In the genomic region with DNA sequence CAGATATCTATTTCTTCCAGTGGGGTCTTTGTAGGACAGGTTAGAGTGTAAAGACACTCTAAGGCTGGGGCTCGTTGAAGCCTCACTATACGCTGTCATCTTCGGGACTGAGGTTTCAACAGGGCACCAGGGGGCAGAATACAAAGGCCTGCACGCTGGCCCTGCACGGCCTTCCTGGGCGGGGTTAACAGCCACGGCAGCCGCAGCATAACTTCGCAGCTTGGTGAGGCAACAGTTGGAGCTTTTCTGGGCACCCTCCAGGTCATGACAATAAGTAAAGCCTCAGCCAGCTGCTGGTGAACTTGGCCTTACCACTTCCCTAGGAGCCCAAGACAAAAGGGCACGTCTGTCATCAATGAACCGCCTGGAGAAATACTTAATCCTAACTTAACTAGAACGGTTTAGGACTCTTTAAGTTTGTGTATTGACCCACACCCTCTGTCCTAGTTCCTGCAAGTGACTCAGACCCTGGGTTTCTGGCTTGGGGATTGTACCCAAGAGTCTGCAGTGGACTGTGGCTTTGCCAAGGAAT, we compare ENCODE assay signal across 1 cellular context.
TF ChIP-seq lines count a peak whose summit lies in the region.

No MANE protein-coding gene starts in this region.

TF ChIP-seq in HepG2, 621 proteins besides CTCF, POLR2A, EP300 and RAD21 (continued from another document and continues in another):
- TF ChIP-seq MTA1 (CRISPR knock-in tag; IDR thresholded peaks at IDR 0.05; ENCODE audit: borderline replicate concordance): no peak
- TF ChIP-seq ZNF253 (CRISPR knock-in tag; IDR thresholded peaks at IDR 0.05; ENCODE audit: borderline replicate concordance): no peak
- TF ChIP-seq AGO1 (IDR thresholded peaks at IDR 0.05; ENCODE audit: low read depth, low read length, poor library complexity, severe bottlenecking): no peak
- no peak for TF ChIP-seq ARHGAP35 (CRISPR knock-in tag; IDR thresholded peaks at IDR 0.05; ENCODE audit: borderline replicate concordance)
- no peak for TF ChIP-seq ZNF766 (CRISPR knock-in tag; IDR thresholded peaks at IDR 0.05; ENCODE audit: borderline replicate concordance)
- no peak for TF ChIP-seq ZFYVE20 (CRISPR knock-in tag; IDR thresholded peaks at IDR 0.05; ENCODE audit: borderline replicate concordance, low read depth)
- no peak for TF ChIP-seq CREB1 (IDR thresholded peaks at IDR 0.05)
- no peak for TF ChIP-seq CREB1 (CRISPR knock-in tag; IDR thresholded peaks at IDR 0.05)
- TF ChIP-seq NCOA2 (CRISPR knock-in tag; IDR thresholded peaks at IDR 0.05): peak; percentile 19; the same call in 1 of the 2 replicates
- TF ChIP-seq ZNF33A (CRISPR knock-in tag; IDR thresholded peaks at IDR 0.05; ENCODE audit: borderline replicate concordance): no peak
- TF ChIP-seq ZNF749 (CRISPR knock-in tag; IDR thresholded peaks at IDR 0.05; ENCODE audit: borderline replicate concordance): no peak
- TF ChIP-seq KDM5A (IDR thresholded peaks at IDR 0.05; ENCODE audit: borderline replicate concordance, low read length): no peak
- no peak for TF ChIP-seq ZNF350 (CRISPR knock-in tag; IDR thresholded peaks at IDR 0.05; ENCODE audit: borderline replicate concordance, low read depth)
- no peak for TF ChIP-seq SMAD3 (CRISPR knock-in tag; IDR thresholded peaks at IDR 0.05)
- peak; percentile 68; the same call in 1 of the 2 replicates for TF ChIP-seq HDAC2 (CRISPR knock-in tag; IDR thresholded peaks at IDR 0.05)
- TF ChIP-seq CHCHD3 (CRISPR knock-in tag; IDR thresholded peaks at IDR 0.05): no peak
- TF ChIP-seq SP4 (CRISPR knock-in tag; IDR thresholded peaks at IDR 0.05): no peak
- TF ChIP-seq HBP1 (CRISPR knock-in tag; IDR thresholded peaks at IDR 0.05; ENCODE audit: low read depth): no peak
- no peak for TF ChIP-seq ZNF274 (CRISPR knock-in tag; IDR thresholded peaks at IDR 0.05)
- no peak for TF ChIP-seq SRSF9 (IDR thresholded peaks at IDR 0.05; ENCODE audit: borderline replicate concordance, insufficient read depth, low read depth, low read length, poor library complexity, severe bottlenecking)
- TF ChIP-seq CCDC6 (CRISPR knock-in tag; IDR thresholded peaks at IDR 0.05): no peak
- TF ChIP-seq NFIB (CRISPR knock-in tag; IDR thresholded peaks at IDR 0.05; ENCODE audit: borderline replicate concordance): no peak
- TF ChIP-seq HOXA7 (CRISPR knock-in tag; IDR thresholded peaks at IDR 0.05): no peak
- TF ChIP-seq GATA4 (IDR thresholded peaks at IDR 0.05; ENCODE audit: borderline replicate concordance, low read depth): no peak
- TF ChIP-seq JUNB (CRISPR knock-in tag; IDR thresholded peaks at IDR 0.05; ENCODE audit: borderline replicate concordance): no peak
- no peak for TF ChIP-seq SIX1 (CRISPR knock-in tag; IDR thresholded peaks at IDR 0.05; ENCODE audit: borderline replicate concordance)
- TF ChIP-seq RCOR2 (CRISPR knock-in tag; IDR thresholded peaks at IDR 0.05): no peak
- TF ChIP-seq, protein P1, sequence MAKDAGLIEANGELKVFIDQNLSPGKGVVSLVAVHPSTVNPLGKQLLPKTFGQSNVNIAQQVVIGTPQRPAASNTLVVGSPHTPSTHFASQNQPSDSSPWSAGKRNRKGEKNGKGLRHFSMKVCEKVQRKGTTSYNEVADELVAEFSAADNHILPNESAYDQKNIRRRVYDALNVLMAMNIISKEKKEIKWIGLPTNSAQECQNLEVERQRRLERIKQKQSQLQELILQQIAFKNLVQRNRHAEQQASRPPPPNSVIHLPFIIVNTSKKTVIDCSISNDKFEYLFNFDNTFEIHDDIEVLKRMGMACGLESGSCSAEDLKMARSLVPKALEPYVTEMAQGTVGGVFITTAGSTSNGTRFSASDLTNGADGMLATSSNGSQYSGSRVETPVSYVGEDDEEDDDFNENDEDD (CRISPR knock-in tag; IDR thresholded peaks at IDR 0.05; ENCODE audit: borderline replicate concordance): no peak; the same call in 1 of the 2 replicates
- TF ChIP-seq KLF13 (CRISPR knock-in tag; IDR thresholded peaks at IDR 0.05): no peak
- TF ChIP-seq KMT2B (CRISPR knock-in tag; IDR thresholded peaks at IDR 0.05): no peak
- no peak for TF ChIP-seq RARG (CRISPR knock-in tag; IDR thresholded peaks at IDR 0.05; ENCODE audit: low read depth)
- 0 out of 2 replicates have a peak, but pooled peaks have one; percentile 47 for TF ChIP-seq ZNF510 (CRISPR knock-in tag; IDR thresholded peaks at IDR 0.05; ENCODE audit: low read depth)
- no peak for TF ChIP-seq RBFOX2 (IDR thresholded peaks at IDR 0.05; ENCODE audit: low read depth, low read length)
- TF ChIP-seq ZNF549 (CRISPR knock-in tag; IDR thresholded peaks at IDR 0.05): no peak
- TF ChIP-seq ZNF280D (CRISPR knock-in tag; IDR thresholded peaks at IDR 0.05): 0 out of 2 replicates have a peak, but pooled peaks have one; percentile 46
- no peak for TF ChIP-seq MTF2 (CRISPR knock-in tag; IDR thresholded peaks at IDR 0.05; ENCODE audit: borderline replicate concordance)
- TF ChIP-seq, protein P2, sequence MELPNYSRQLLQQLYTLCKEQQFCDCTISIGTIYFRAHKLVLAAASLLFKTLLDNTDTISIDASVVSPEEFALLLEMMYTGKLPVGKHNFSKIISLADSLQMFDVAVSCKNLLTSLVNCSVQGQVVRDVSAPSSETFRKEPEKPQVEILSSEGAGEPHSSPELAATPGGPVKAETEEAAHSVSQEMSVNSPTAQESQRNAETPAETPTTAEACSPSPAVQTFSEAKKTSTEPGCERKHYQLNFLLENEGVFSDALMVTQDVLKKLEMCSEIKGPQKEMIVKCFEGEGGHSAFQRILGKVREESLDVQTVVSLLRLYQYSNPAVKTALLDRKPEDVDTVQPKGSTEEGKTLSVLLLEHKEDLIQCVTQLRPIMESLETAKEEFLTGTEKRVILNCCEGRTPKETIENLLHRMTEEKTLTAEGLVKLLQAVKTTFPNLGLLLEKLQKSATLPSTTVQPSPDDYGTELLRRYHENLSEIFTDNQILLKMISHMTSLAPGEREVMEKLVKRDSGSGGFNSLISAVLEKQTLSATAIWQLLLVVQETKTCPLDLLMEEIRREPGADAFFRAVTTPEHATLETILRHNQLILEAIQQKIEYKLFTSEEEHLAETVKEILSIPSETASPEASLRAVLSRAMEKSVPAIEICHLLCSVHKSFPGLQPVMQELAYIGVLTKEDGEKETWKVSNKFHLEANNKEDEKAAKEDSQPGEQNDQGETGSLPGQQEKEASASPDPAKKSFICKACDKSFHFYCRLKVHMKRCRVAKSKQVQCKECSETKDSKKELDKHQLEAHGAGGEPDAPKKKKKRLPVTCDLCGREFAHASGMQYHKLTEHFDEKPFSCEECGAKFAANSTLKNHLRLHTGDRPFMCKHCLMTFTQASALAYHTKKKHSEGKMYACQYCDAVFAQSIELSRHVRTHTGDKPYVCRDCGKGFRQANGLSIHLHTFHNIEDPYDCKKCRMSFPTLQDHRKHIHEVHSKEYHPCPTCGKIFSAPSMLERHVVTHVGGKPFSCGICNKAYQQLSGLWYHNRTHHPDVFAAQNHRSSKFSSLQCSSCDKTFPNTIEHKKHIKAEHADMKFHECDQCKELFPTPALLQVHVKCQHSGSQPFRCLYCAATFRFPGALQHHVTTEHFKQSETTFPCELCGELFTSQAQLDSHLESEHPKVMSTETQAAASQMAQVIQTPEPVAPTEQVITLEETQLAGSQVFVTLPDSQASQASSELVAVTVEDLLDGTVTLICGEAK (IDR thresholded peaks at IDR 0.05): no peak
- TF ChIP-seq, protein P2 (CRISPR knock-in tag; IDR thresholded peaks at IDR 0.05): no peak
- no peak for TF ChIP-seq ZNF660 (CRISPR knock-in tag; IDR thresholded peaks at IDR 0.05; ENCODE audit: borderline replicate concordance, low read depth)
- TF ChIP-seq ZNF329 (CRISPR knock-in tag; IDR thresholded peaks at IDR 0.05; ENCODE audit: low read depth): no peak
- TF ChIP-seq ZSCAN20 (CRISPR knock-in tag; IDR thresholded peaks at IDR 0.05; ENCODE audit: borderline replicate concordance): no peak
- TF ChIP-seq U2AF2 (IDR thresholded peaks at IDR 0.05; ENCODE audit: low read depth, low read length): no peak
- TF ChIP-seq YY1 (IDR thresholded peaks at IDR 0.05; ENCODE audit: insufficient read depth, insufficient replicate concordance, low read depth, low read length): peak; percentile 65
- no peak for TF ChIP-seq RFX1 (IDR thresholded peaks at IDR 0.05)
- no peak for TF ChIP-seq HMGA1 (CRISPR knock-in tag; conservative IDR thresholded peaks at IDR 0.05)
- no peak for TF ChIP-seq ZNF577 (CRISPR knock-in tag; IDR thresholded peaks at IDR 0.05; ENCODE audit: borderline replicate concordance, low read depth)
- no peak for TF ChIP-seq ZSCAN29 (CRISPR knock-in tag; conservative IDR thresholded peaks at IDR 0.05)
- peak; percentile 36; the same call in 1 of the 2 replicates for TF ChIP-seq JUND (CRISPR knock-in tag; IDR thresholded peaks at IDR 0.05)
- TF ChIP-seq ZNF383 (CRISPR knock-in tag; IDR thresholded peaks at IDR 0.05; ENCODE audit: borderline replicate concordance): no peak
- 0 out of 2 replicates have a peak, but pooled peaks have one; percentile 21 for TF ChIP-seq NR2F6 (IDR thresholded peaks at IDR 0.05)
- peak; percentile 38 for TF ChIP-seq NR2F6 (CRISPR knock-in tag; IDR thresholded peaks at IDR 0.05)
- TF ChIP-seq NRL (CRISPR knock-in tag; IDR thresholded peaks at IDR 0.05; ENCODE audit: borderline replicate concordance): no peak
- TF ChIP-seq, protein P3, sequence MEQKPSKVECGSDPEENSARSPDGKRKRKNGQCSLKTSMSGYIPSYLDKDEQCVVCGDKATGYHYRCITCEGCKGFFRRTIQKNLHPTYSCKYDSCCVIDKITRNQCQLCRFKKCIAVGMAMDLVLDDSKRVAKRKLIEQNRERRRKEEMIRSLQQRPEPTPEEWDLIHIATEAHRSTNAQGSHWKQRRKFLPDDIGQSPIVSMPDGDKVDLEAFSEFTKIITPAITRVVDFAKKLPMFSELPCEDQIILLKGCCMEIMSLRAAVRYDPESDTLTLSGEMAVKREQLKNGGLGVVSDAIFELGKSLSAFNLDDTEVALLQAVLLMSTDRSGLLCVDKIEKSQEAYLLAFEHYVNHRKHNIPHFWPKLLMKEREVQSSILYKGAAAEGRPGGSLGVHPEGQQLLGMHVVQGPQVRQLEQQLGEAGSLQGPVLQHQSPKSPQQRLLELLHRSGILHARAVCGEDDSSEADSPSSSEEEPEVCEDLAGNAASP (CRISPR knock-in tag; IDR thresholded peaks at IDR 0.05; ENCODE audit: borderline replicate concordance): peak; percentile 52; the same call in 1 of the 2 replicates
- TF ChIP-seq GABPB1 (CRISPR knock-in tag; IDR thresholded peaks at IDR 0.05): peak; percentile 57; the same call in 1 of the 2 replicates
- no peak for TF ChIP-seq ZNF773 (CRISPR knock-in tag; IDR thresholded peaks at IDR 0.05; ENCODE audit: borderline replicate concordance)
- no peak for TF ChIP-seq ZNF841 (CRISPR knock-in tag; IDR thresholded peaks at IDR 0.05; ENCODE audit: borderline replicate concordance)
- TF ChIP-seq ZBTB3 (CRISPR knock-in tag; IDR thresholded peaks at IDR 0.05; ENCODE audit: borderline replicate concordance, low read depth): no peak
- TF ChIP-seq MYNN (CRISPR knock-in tag; IDR thresholded peaks at IDR 0.05; ENCODE audit: low read depth): no peak
